24 cellular contexts compared by ENCODE assay signal in the genomic region with DNA sequence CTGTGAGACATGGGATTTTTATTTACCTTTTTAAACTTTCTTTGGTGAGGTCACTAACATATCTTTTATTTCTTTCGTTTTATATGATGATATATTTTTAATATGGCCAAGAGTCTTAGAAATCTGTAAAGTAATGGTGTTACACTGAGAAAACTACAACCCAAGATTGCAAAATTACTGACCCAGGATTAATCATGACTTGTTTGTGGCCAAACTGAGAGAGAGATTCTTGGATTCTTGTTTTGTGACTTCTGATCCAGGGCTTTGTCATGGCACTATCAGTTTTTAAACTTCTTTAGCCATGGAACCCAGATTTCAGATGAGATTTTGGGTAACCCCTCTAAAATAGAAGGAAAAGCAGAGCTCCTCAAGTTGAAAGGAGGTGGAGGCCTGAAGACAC. TPM values are rescaled to one million over a fixed set of nuclear protein-coding genes. Genes with fewer than 3 reads are reported as not detected.
A peak's percentile ranks its signal among the peaks of the same experiment; 100 is the strongest.
DNase-seq lines count a peak whose midpoint lies in the region; ATAC-seq and TF ChIP-seq lines count a peak whose summit lies in the region.
"Had no signal": no experiment of that assay in that cellular context is flagged by ENCODE, and none has a peak within 500 bp of the region (broad histone marks: within the 10 kb centered on the region; RNA-seq: fewer than 3 reads in every experiment).

No MANE protein-coding gene starts in this region.

- ATAC-seq in GM19035 (IDR thresholded peaks at IDR 0.05; ENCODE audit: unreplicated experiment) (no peak), psoas muscle (no peak)
- ATAC-seq: PC-3 had no signal

- TF ChIP-seq CTCF in epithelial cell of esophagus (IDR thresholded peaks at IDR 0.05; ENCODE audit: insufficient read depth, low read depth, low read length, missing control alignments), result no peak
- no peak for TF ChIP-seq CTCF in psoas muscle (IDR thresholded peaks at IDR 0.05)

- intact Hi-C loops in psoas muscle (cut with DNase I), result no loop called here

- no peak overlapping the region for H3K27ac ChIP-seq in psoas muscle

- H3K9me3 ChIP-seq in psoas muscle, result no peaks in the 10 kb centered on the region
- H3K9me3 ChIP-seq: BE2C, HAP-1, SK-N-SH had no signal

- H3K4me1 ChIP-seq in psoas muscle, result peaks cover 4% of the 10 kb centered on the region
- H3K4me1 ChIP-seq: BE2C had no signal

- H3K36me3 ChIP-seq in psoas muscle (ENCODE audit: insufficient read depth in 1 of 2, low read depth in 1 of 2), result no peaks in the 10 kb centered on the region
- H3K36me3 ChIP-seq: BE2C had no signal

- H3K4me3 ChIP-seq in epithelial cell of esophagus (ENCODE audit: low read length) (no peak overlapping the region), psoas muscle (no peak overlapping the region)
- H3K4me3 ChIP-seq: HAP-1 had no signal

- H3K27me3 ChIP-seq in psoas muscle (ENCODE audit: insufficient read depth in 3 of 3, low read length in 2 of 3), result no peaks in the 10 kb centered on the region

- DNase-seq in HCEC 1CT (peak; percentile 32), epithelial cell of esophagus (ENCODE audit: low read depth) (peak; percentile 33), iris pigment epithelial cell (ENCODE audit: low read depth) (peak; percentile 43), stromal cell of bone marrow (ENCODE audit: low read depth) (peak; percentile 28), psoas muscle (no peak), HuH-7 (ENCODE audit: low spot score) (no peak)
- DNase-seq: BE2C; Calu3; CD8-positive, alpha-beta memory T cell; DND-41; GOT3; Karpas-422; NCI-H1105 treated with DMSO at 0.1 percent for 48 hours; NCI-H146; NCI-H2029; NCI-H446; NCI-H524 treated with DMSO at 0.1 percent for 48 hours; NCI-H774; NK-92 treated with Interleukin-12 subunit alpha and Interleukin-12 subunit beta, amount 100 ng/mL, for 24 hours; PC-3; SK-N-SH; SW 1271 had no signal

- 86% methylated on average over 1 of the region's 1 CpG for WGBS in psoas muscle, 3 donors

RNA-seq across cellular contexts. Expression of gene SGMS2, which starts 42.0 kb away (rescaled TPM):
- 10 to 100 TPM in 1 of 4 donors, 1 to 10 TPM in 3; 4.6 to 14.2 (median 9.6) TPM for total RNA-seq in psoas muscle
- polyA plus RNA-seq in psoas muscle, result 1 to 10 TPM; 1.7 to 8.7 (median 2.9) TPM
- polyA plus RNA-seq: CD8-positive, alpha-beta memory T cell had no signal

Comparison
In these comparisons a context has a peak if more than half of its experiments do, and no peak if none do; other contexts are left out.
1. DNase-seq: peak in HCEC 1CT (single experiment), epithelial cell of esophagus (single experiment), iris pigment epithelial cell (single experiment) and stromal cell of bone marrow (single experiment); none in psoas muscle (0 of 2) and HuH-7 (single experiment).